ENCODE assay signal across 9 cellular contexts in the genomic region with DNA sequence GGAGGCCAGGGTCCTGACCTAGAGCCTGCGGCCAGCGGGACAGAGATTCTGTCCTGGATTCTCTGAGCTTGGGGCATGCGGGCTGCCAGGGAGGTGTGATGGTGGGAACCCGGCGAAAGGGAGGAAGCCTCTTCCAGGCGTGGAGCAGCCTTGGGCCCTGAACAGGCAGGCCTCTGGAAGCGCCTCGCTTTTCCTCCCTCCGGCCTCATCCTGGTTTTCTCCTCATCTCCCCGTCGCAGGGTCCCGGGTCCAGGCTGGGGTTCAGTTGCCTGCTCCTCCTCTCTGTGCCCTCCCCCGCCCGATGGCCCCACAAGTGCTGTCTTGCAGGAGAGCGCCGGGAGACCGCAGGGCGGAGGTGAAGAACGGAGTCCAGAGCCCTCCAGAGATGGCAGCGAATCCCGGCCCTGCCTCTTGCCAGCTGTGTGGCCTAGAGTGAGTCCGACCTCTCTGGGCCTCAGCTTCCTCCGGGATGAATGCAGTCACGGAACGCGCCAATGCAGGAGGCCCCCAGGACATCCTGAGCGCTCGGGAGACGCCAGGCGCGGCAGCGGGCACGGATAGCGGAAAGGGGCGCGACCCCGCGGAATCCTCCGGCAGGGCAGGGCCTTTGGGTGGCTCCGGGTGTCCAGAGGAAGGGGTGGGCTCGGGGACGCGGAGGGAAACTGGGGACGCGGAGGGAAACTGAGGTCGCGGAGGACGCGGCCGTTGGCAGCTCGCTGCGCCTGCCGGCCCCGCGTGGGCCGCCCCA. TPM values are rescaled to one million over a fixed set of nuclear protein-coding genes. Genes with fewer than 3 reads are reported as not detected.
DNase-seq lines count a peak whose midpoint lies in the region; ATAC-seq lines count a peak whose summit lies in the region.
"Had no signal": no experiment of that assay in that cellular context is flagged by ENCODE, and none has a peak within 500 bp of the region (broad histone marks: within the 10 kb centered on the region; RNA-seq: fewer than 3 reads in every experiment).

No MANE protein-coding gene starts in this region.

- no peaks in the 10 kb centered on the region for H3K36me3 Mint-ChIP-seq in activated naive CD8-positive, alpha-beta T cell treated with anti-CD3 and anti-CD28 coated beads, Interleukin-2, amount 10 ng/mL, durations not matched to agents 7 days and 5 days
- peaks cover 0 to 3% (median 0%) of the 10 kb centered on the region in 3 donors for H3K36me3 Mint-ChIP-seq in immature natural killer cell

- peaks cover 0 to 20% (median 14%) of the 10 kb centered on the region in 5 donors for H3K4me1 ChIP-seq in subcutaneous abdominal adipose tissue (ENCODE audit: control insufficient read depth in 5 of 5, insufficient read depth in 5 of 5, low read length in 5 of 5)

- peak overlapping the region; percentile 44 for H3K4me3 Mint-ChIP-seq in activated naive CD8-positive, alpha-beta T cell treated with anti-CD3 and anti-CD28 coated beads, Interleukin-2, amount 10 ng/mL, durations not matched to agents 7 days and 5 days
- H3K4me3 Mint-ChIP-seq in immature natural killer cell, result peak overlapping the region; percentile 61 to 82 (median 75)

- no peaks in the 10 kb centered on the region for H3K9me3 ChIP-seq in subcutaneous abdominal adipose tissue (ENCODE audit: control insufficient read depth in 5 of 5, low read length in 5 of 5)

- POLR2A ChIA-PET in activated naive CD8-positive, alpha-beta T cell treated with anti-CD3 and anti-CD28 coated beads, Interleukin-2, amount 10 ng/mL, durations not matched to agents 7 days and 5 days (lab: Charles Lee), result no interaction called here

- H3K4me1 Mint-ChIP-seq in activated naive CD8-positive, alpha-beta T cell treated with anti-CD3 and anti-CD28 coated beads, Interleukin-2, amount 10 ng/mL, durations not matched to agents 7 days and 5 days, result no peaks in the 10 kb centered on the region
- peaks cover 9 to 11% of the 10 kb centered on the region in 2 donors for H3K4me1 Mint-ChIP-seq in immature natural killer cell

- peak; percentile 44 for DNase-seq in NCI-H748 (lab: John Stamatoyannopoulos, UW; ENCODE audit: unreplicated experiment)
- DNase-seq in NCI-H748 treated with DMSO at 0.1 percent for 48 hours (lab: John Stamatoyannopoulos, UW), result no peak
- no peak for DNase-seq in activated naive CD8-positive, alpha-beta T cell treated with anti-CD3 and anti-CD28 coated beads, Interleukin-2, amount 10 ng/mL, durations not matched to agents 7 days and 5 days
- no peak for DNase-seq in immature natural killer cell
- no peak for DNase-seq in NCI-H524 treated with DMSO at 0.1 percent for 48 hours (lab: John Stamatoyannopoulos, UW)
- no peak for DNase-seq in GOT3 (lab: John Stamatoyannopoulos, UW)
- DNase-seq in NCI-H1092 (lab: John Stamatoyannopoulos, UW), result no peak

- H3K27me3 ChIP-seq in subcutaneous abdominal adipose tissue (ENCODE audit: control insufficient read depth in 5 of 5, insufficient read depth in 4 of 5, low read length in 5 of 5), result peaks cover 26 to 41% (median 36%) of the 10 kb centered on the region in 5 donors

- H3K9ac ChIP-seq in subcutaneous abdominal adipose tissue (ENCODE audit: low read length in 5 of 5), result no peak overlapping the region

- H3K36me3 ChIP-seq in subcutaneous abdominal adipose tissue (ENCODE audit: control insufficient read depth in 5 of 5, insufficient read depth in 5 of 5, low read length in 5 of 5), result no peaks in the 10 kb centered on the region

- no peak for ATAC-seq in activated naive CD8-positive, alpha-beta T cell treated with anti-CD3 and anti-CD28 coated beads, Interleukin-2, amount 10 ng/mL, durations not matched to agents 7 days and 5 days (ENCODE audit: low read depth)

- peak overlapping the region in 4 of 5 donors; percentile 39 to 62 (median 54) for H3K4me3 ChIP-seq in subcutaneous abdominal adipose tissue (ENCODE audit: low read depth in 1 of 5, low read length in 5 of 5)

- H3K27ac Mint-ChIP-seq in activated naive CD8-positive, alpha-beta T cell treated with anti-CD3 and anti-CD28 coated beads, Interleukin-2, amount 10 ng/mL, durations not matched to agents 7 days and 5 days, result no peak overlapping the region
- H3K27ac Mint-ChIP-seq in immature natural killer cell, result no peak overlapping the region

- no peak overlapping the region for H3K27ac ChIP-seq in subcutaneous abdominal adipose tissue (ENCODE audit: low read depth, low read length)
- H3K27ac ChIP-seq: epithelial cell of prostate had no signal

- H3K9me3 Mint-ChIP-seq in activated naive CD8-positive, alpha-beta T cell treated with anti-CD3 and anti-CD28 coated beads, Interleukin-2, amount 10 ng/mL, durations not matched to agents 7 days and 5 days, result no peaks in the 10 kb centered on the region
- peaks cover 0 to 3% (median 0%) of the 10 kb centered on the region in 6 donors for H3K9me3 Mint-ChIP-seq in immature natural killer cell

- H3K27me3 Mint-ChIP-seq in activated naive CD8-positive, alpha-beta T cell treated with anti-CD3 and anti-CD28 coated beads, Interleukin-2, amount 10 ng/mL, durations not matched to agents 7 days and 5 days, result peaks cover 64% of the 10 kb centered on the region
- peaks cover 12 to 39% (median 14%) of the 10 kb centered on the region in 3 donors for H3K27me3 Mint-ChIP-seq in immature natural killer cell (ENCODE audit: low read depth in 3 of 3)

RNA-seq across cellular contexts. Expression of a gene that starts 0.6 kb away (rescaled TPM):
- 10 to 100 TPM; 38.5 to 42.0 TPM for total RNA-seq in activated naive CD8-positive, alpha-beta T cell treated with anti-CD3 and anti-CD28 coated beads, Interleukin-2, amount 10 ng/mL, durations not matched to agents 7 days and 5 days
- polyA plus RNA-seq in immature natural killer cell, result 10 to 100 TPM; 14.2 to 41.8 (median 22.1) TPM
